Comparison of ENCODE assay signal across 1 cellular context in genomic region chr22:23076896-23077572, GRCh38.
TF ChIP-seq lines count a peak whose summit lies in the region.

No MANE protein-coding gene starts in this region.

TF ChIP-seq in HEK293, 187 proteins besides CTCF, POLR2A, EP300 and RAD21 (continued from another document):
- TF ChIP-seq ZNF398 (tag by site-specific recombination; IDR thresholded peaks at IDR 0.05) = no peak
